Comparison of ENCODE assay signal across 9 cellular contexts in genomic region chr6:31083742-31084354, GRCh38. TPM values are rescaled to one million over a fixed set of nuclear protein-coding genes. Genes with fewer than 3 reads are reported as not detected.
DNase-seq lines count a peak whose midpoint lies in the region; ATAC-seq, FAIRE-seq and TF ChIP-seq lines count a peak whose summit lies in the region.
"Had no signal": no experiment of that assay in that cellular context is flagged by ENCODE, and none has a peak within 500 bp of the region (broad histone marks: within the 10 kb centered on the region; RNA-seq: fewer than 3 reads in every experiment).

No MANE protein-coding gene starts in this region.

- H3K4me3 ChIP-seq in astrocyte of the spinal cord (ENCODE audit: low read depth, low read length), result no peak overlapping the region
- no peak overlapping the region for H3K4me3 ChIP-seq in right lobe of liver

- no peaks in the 10 kb centered on the region for H3K36me3 ChIP-seq in right lobe of liver

- TF ChIP-seq POLR2A in GM12892 (IDR thresholded peaks at IDR 0.05; ENCODE audit: low read depth, low read length) (no peak), right lobe of liver (IDR thresholded peaks at IDR 0.05) (no peak)

- in situ Hi-C loops in ACHN (cut with HindIII; ENCODE audit: low pct_ligation_motif_present, low pct_unique_long_range_greater_than_20kb, low sequenced_read_pairs) (no loop called here), astrocyte of the spinal cord (cut with HindIII; ENCODE audit: low sequenced_read_pairs) (no loop called here)

- H3K27me3 ChIP-seq in right lobe of liver, result no peaks in the 10 kb centered on the region

- H3K27ac ChIP-seq in right lobe of liver, result no peak overlapping the region

- peak; percentile 17 for FAIRE-seq in GM12892 (lab: Jason Lieb, UNC)

- H3K4me1 ChIP-seq in right lobe of liver, result peaks cover 0 to 4% (median 0%) of the 10 kb centered on the region in 4 donors

- DNase-seq in ACHN, result peak; percentile 31
- DNase-seq in GM12892 (ENCODE audit: insufficient read length), result no peak
- peak; percentile 58 for DNase-seq in RPMI7951 (ENCODE audit: low read depth)
- peak; percentile 78 for DNase-seq in astrocyte of the spinal cord (ENCODE audit: low read depth, low spot score)
- no peak for DNase-seq in right lobe of liver
- no peak for DNase-seq in cerebellar nuclear complex (lab: John Stamatoyannopoulos, UW)

- intact Hi-C loops in right lobe of liver (cut with DNase I), result no loop called here

- ATAC-seq in right lobe of liver (peak in 2 of 4 donors; percentile 23 to 27), GM19455 (IDR thresholded peaks at IDR 0.05; ENCODE audit: unreplicated experiment) (no peak), GM21390 (IDR thresholded peaks at IDR 0.05; ENCODE audit: unreplicated experiment) (no peak)

- peak; percentile 30 for TF ChIP-seq CTCF in astrocyte of the spinal cord (IDR thresholded peaks at IDR 0.05; ENCODE audit: low read depth, low read length)
- peak in 3 of 4 donors; percentile 20 to 34 (median 29) for TF ChIP-seq CTCF in right lobe of liver (IDR thresholded peaks at IDR 0.05)

- H3K9me3 ChIP-seq in right lobe of liver, result no peaks in the 10 kb centered on the region

- 48% methylated on average over 7 of the region's 8 CpGs for WGBS in right lobe of liver (ENCODE audit: insufficient coverage, low coverage, low lambda C conversion rate, missing lambda C conversion rate)

RNA-seq across cellular contexts. Expression of gene C6orf15, which starts 28.5 kb away (rescaled TPM):
- polyA plus RNA-seq in GM12892 (2012; ENCODE audit: missing spikeins), result not detected
- total RNA-seq in RPMI7951 (2014; rRNA removed; shearing (Covaris generic)), result not detected in 2 replicates
- total RNA-seq in right lobe of liver, result not detected
- total RNA-seq: temporal lobe had no signal

RNA-seq across cellular contexts. Expression of gene PSORS1C1, which starts 30.8 kb away (rescaled TPM):
- 1.1 TPM for polyA plus RNA-seq in GM12892 (2012; ENCODE audit: missing spikeins)
- total RNA-seq in RPMI7951 (2014; rRNA removed; shearing (Covaris generic)), result 0.48 and 0.88 TPM in 2 replicates
- under 1 TPM in 2 of 6 experiments, not detected in 4; 0.07 to 0.42 TPM for total RNA-seq in right lobe of liver
- total RNA-seq: temporal lobe had no signal

RNA-seq across cellular contexts. Expression of gene CDSN, which starts 36.4 kb away (rescaled TPM):
- polyA plus RNA-seq in GM12892 (2012; ENCODE audit: missing spikeins), result not detected
- total RNA-seq in RPMI7951 (2014; rRNA removed; shearing (Covaris generic)), result not detected in 2 replicates
- total RNA-seq in right lobe of liver, result not detected
- total RNA-seq: temporal lobe had no signal

RNA-seq across cellular contexts. Expression of gene PSORS1C2, which starts 55.0 kb away (rescaled TPM):
- polyA plus RNA-seq in GM12892 (2012; ENCODE audit: missing spikeins), result not detected
- not detected in 2 replicates for total RNA-seq in RPMI7951 (2014; rRNA removed; shearing (Covaris generic))
- not detected for total RNA-seq in right lobe of liver
- total RNA-seq: temporal lobe had no signal

Comparison
In these comparisons a context has a peak if more than half of its experiments do, and no peak if none do; other contexts are left out.
1. DNase-seq: peak in ACHN (single experiment), RPMI7951 (single experiment) and astrocyte of the spinal cord (single experiment); none in GM12892 (single experiment), right lobe of liver (0 of 3) and cerebellar nuclear complex (0 of 2).